In genomic region chr9:128916745-128917144, GRCh38 we compare ENCODE assay signal across 12 cellular contexts. TPM values are rescaled to one million over a fixed set of nuclear protein-coding genes. Genes with fewer than 3 reads are reported as not detected.
A peak's percentile ranks its signal among the peaks of the same experiment; 100 is the strongest.
DNase-seq lines count a peak whose midpoint lies in the region; ATAC-seq and TF ChIP-seq lines count a peak whose summit lies in the region.
"Had no signal": no experiment of that assay in that cellular context is flagged by ENCODE, and none has a peak within 500 bp of the region (broad histone marks: within the 10 kb centered on the region; RNA-seq: fewer than 3 reads in every experiment).

No MANE protein-coding gene starts in this region.

- H3K9me3 ChIP-seq in A673 (ENCODE audit: low read depth, low read length, poor library complexity, severe bottlenecking): no peaks in the 10 kb centered on the region
- no peaks in the 10 kb centered on the region for H3K9me3 ChIP-seq in left lung
- H3K9me3 ChIP-seq in skeletal muscle tissue (ENCODE audit: control insufficient read depth in 3 of 3, low read length in 3 of 3): no peaks in the 10 kb centered on the region

- peaks cover 19% of the 10 kb centered on the region for H3K36me3 ChIP-seq in A673 (ENCODE audit: insufficient read depth, low read length, poor library complexity, severe bottlenecking)
- H3K36me3 ChIP-seq in left lung: peaks cover 0 to 36% of the 10 kb centered on the region in 2 donors
- H3K36me3 ChIP-seq in skeletal muscle tissue (ENCODE audit: control insufficient read depth in 3 of 3, insufficient read depth in 3 of 3, low read length in 3 of 3): peaks cover 9 to 15% (median 13%) of the 10 kb centered on the region in 3 donors

- DNase-seq in A673 (ENCODE audit: low spot score): no peak
- DNase-seq in left lung: no peak
- no peak for DNase-seq in activated CD8-positive, alpha-beta memory T cell treated with anti-CD3 and anti-CD28 coated beads, Interleukin-2, amount 50 U/mL, for 4 hours
- no peak for DNase-seq in NCI-H1092 (lab: John Stamatoyannopoulos, UW)
- no peak for DNase-seq in stimulated activated effector memory CD8-positive, alpha-beta T cell treated with anti-CD3 and anti-CD28 coated beads, Interleukin-12 subunit alpha, Interleukin-12 subunit beta, amount 100 ng/mL, for 72 hours (ENCODE audit: low spot score in 2 of 2)
- DNase-seq: activated CD4-positive, alpha-beta T cell treated with anti-CD3 and anti-CD28 coated beads, Interleukin-2, amount 50 U/mL, for 1 hour; KBM-7; T-cell had no signal

- peaks cover 20% of the 10 kb centered on the region for H3K4me1 Mint-ChIP-seq in stimulated activated effector memory CD8-positive, alpha-beta T cell treated with anti-CD3 and anti-CD28 coated beads, Interleukin-12 subunit alpha, Interleukin-12 subunit beta, amount 100 ng/mL, for 72 hours

- H3K4me1 ChIP-seq in A673 (ENCODE audit: insufficient read depth, low read length, poor library complexity, severe bottlenecking) (peaks cover 25% of the 10 kb centered on the region), left lung (peaks cover 45 to 89% of the 10 kb centered on the region in 2 donors), skeletal muscle tissue (ENCODE audit: control insufficient read depth in 3 of 3, insufficient read depth in 3 of 3, low read length in 3 of 3) (peaks cover 54 to 66% (median 61%) of the 10 kb centered on the region in 3 donors)

- no peak overlapping the region for H3K4me3 Mint-ChIP-seq in stimulated activated effector memory CD8-positive, alpha-beta T cell treated with anti-CD3 and anti-CD28 coated beads, Interleukin-12 subunit alpha, Interleukin-12 subunit beta, amount 100 ng/mL, for 72 hours
- H3K4me3 Mint-ChIP-seq: B cell, T-cell had no signal

- peak overlapping the region; percentile 1 to 73 (median 43) for H3K9ac ChIP-seq in skeletal muscle tissue (ENCODE audit: low read depth in 1 of 3, low read length in 3 of 3)

- POLR2A ChIA-PET in A673 (lab: Charles Lee; ENCODE audit: low non-redundant PET): no interaction called here

- no peak overlapping the region for H3K27ac Mint-ChIP-seq in stimulated activated effector memory CD8-positive, alpha-beta T cell treated with anti-CD3 and anti-CD28 coated beads, Interleukin-12 subunit alpha, Interleukin-12 subunit beta, amount 100 ng/mL, for 72 hours
- H3K27ac Mint-ChIP-seq: B cell had no signal

- H3K36me3 Mint-ChIP-seq in stimulated activated effector memory CD8-positive, alpha-beta T cell treated with anti-CD3 and anti-CD28 coated beads, Interleukin-12 subunit alpha, Interleukin-12 subunit beta, amount 100 ng/mL, for 72 hours: peaks cover 52% of the 10 kb centered on the region

- TF ChIP-seq CTCF in A673 (conservative IDR thresholded peaks at IDR 0.05; ENCODE audit: low read depth, low read length): no peak
- no peak for TF ChIP-seq CTCF in left lung (IDR thresholded peaks at IDR 0.05)

- H3K27me3 ChIP-seq in A673 (replicated peaks; ENCODE audit: insufficient read depth, low read depth, low read length, poor library complexity) (no peaks in the 10 kb centered on the region), left lung (no peaks in the 10 kb centered on the region), skeletal muscle tissue (ENCODE audit: control insufficient read depth in 3 of 3, insufficient read depth in 3 of 3, low read length in 3 of 3) (no peaks in the 10 kb centered on the region)

- H3K4me3 ChIP-seq in A673 (ENCODE audit: low read depth, low read length, poor library complexity, severe bottlenecking) (no peak overlapping the region), left lung (no peak overlapping the region), skeletal muscle tissue (ENCODE audit: low read length in 3 of 3) (no peak overlapping the region)

- no peak for ATAC-seq in left lung
- no peak for ATAC-seq in stimulated activated effector memory CD8-positive, alpha-beta T cell treated with anti-CD3 and anti-CD28 coated beads, Interleukin-12 subunit alpha, Interleukin-12 subunit beta, amount 100 ng/mL, for 72 hours
- ATAC-seq in HG03469 (IDR thresholded peaks at IDR 0.05; ENCODE audit: unreplicated experiment): no peak
- ATAC-seq: T-cell had no signal

- BruUV-seq in A673 (replicated peaks; lab: Mats Ljungman, UMichigan): no TSS peak

- CTCF ChIA-PET in A673 (lab: Charles Lee): interaction anchor here (0.7 kb wide), 1 partner anchor 194 kb away, joined by 3 read pairs; the partner anchor contains the start of gene PTPA

- H3K27ac ChIP-seq in A673 (ENCODE audit: low read depth, low read length, poor library complexity, severe bottlenecking): peak overlapping the region; percentile 30
- peak overlapping the region; percentile 94 for H3K27ac ChIP-seq in angular gyrus (ENCODE audit: low read depth, low read length)
- H3K27ac ChIP-seq in left lung: peak overlapping the region; percentile 56 to 81
- H3K27ac ChIP-seq in skeletal muscle tissue (ENCODE audit: low read depth, low read length): peak overlapping the region; percentile 71

- no peaks in the 10 kb centered on the region for H3K9me3 Mint-ChIP-seq in stimulated activated effector memory CD8-positive, alpha-beta T cell treated with anti-CD3 and anti-CD28 coated beads, Interleukin-12 subunit alpha, Interleukin-12 subunit beta, amount 100 ng/mL, for 72 hours
- H3K9me3 Mint-ChIP-seq: T-cell had no signal

- intact Hi-C loops in A673 (cut with micrococcal nuclease; ENCODE audit: unreplicated experiment) (no loop called here), left lung (cut with DNase I) (no loop called here)

RNA-seq across cellular contexts. Expression of gene PHYHD1, which starts 4.0 kb away (rescaled TPM):
- total RNA-seq in A673 (2021) (6.3 and 8.0 TPM in 2 replicates), left lung (10 to 100 TPM; 32.6 to 49.4 TPM), skeletal muscle tissue (17.7 TPM)

RNA-seq across cellular contexts. Expression of gene DOLK, which starts 30.7 kb away (rescaled TPM):
- total RNA-seq in A673 (2021): 20.6 and 23.2 TPM in 2 replicates
- 10 to 100 TPM; 14.9 to 19.4 TPM for total RNA-seq in left lung
- total RNA-seq in skeletal muscle tissue: 11.5 TPM

RNA-seq across cellular contexts. Expression of gene NUP188, which starts 30.8 kb away (rescaled TPM):
- total RNA-seq in A673 (2021) (147 and 170 TPM in 2 replicates), left lung (10 to 100 TPM; 42.6 to 60.9 TPM), skeletal muscle tissue (36.5 TPM)

RNA-seq across cellular contexts. Expression of gene LRRC8A, which starts 34.8 kb away (rescaled TPM):
- total RNA-seq in A673 (2021) (53.6 and 56.8 TPM in 2 replicates), left lung (10 to 100 TPM; 61.9 to 70.6 TPM), skeletal muscle tissue (9.9 TPM)

RNA-seq across cellular contexts. Expression of gene KYAT1, which starts 35.0 kb away (rescaled TPM):
- total RNA-seq in A673 (2021) (17.9 and 20.1 TPM in 2 replicates), left lung (1 to 10 TPM; 6.2 to 7.4 TPM), skeletal muscle tissue (2.1 TPM)

Comparison
In these comparisons a context has a peak if more than half of its experiments do, and no peak if none do; other contexts are left out.
1. H3K27ac ChIP-seq: peak in every context shown above with its lines; median percentile 94 in angular gyrus; 71 in skeletal muscle tissue; 68 in left lung; 30 in A673.